Comparison of ENCODE assay signal across 2 cellular contexts in the genomic region with DNA sequence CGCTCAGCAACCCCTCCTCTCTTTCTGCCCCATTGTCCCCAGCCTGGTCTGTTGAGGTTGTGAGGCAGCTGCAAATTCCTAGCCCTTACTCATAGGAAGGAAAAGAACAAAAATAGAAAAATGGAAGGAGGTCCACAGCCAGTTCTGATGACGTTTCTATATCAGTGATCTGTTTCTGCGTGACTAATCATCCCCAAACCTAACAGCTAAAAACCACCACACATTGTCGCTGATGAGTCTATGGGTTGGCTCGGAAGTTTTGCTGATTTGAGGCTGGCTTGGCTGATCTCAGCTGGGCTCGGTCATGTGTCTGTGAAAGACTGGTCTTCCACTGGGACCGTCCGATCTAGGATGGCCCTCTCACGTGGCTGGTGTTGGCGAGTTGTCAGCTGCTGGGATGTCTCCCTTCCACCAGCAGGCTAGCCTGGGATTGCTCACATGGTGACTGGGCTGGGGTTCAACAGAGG.
TF ChIP-seq lines count a peak whose summit lies in the region.

No MANE protein-coding gene starts in this region.

TF ChIP-seq in A549, 52 proteins besides CTCF, POLR2A, EP300 and RAD21 (continued from another document):
- TF ChIP-seq, protein P1, sequence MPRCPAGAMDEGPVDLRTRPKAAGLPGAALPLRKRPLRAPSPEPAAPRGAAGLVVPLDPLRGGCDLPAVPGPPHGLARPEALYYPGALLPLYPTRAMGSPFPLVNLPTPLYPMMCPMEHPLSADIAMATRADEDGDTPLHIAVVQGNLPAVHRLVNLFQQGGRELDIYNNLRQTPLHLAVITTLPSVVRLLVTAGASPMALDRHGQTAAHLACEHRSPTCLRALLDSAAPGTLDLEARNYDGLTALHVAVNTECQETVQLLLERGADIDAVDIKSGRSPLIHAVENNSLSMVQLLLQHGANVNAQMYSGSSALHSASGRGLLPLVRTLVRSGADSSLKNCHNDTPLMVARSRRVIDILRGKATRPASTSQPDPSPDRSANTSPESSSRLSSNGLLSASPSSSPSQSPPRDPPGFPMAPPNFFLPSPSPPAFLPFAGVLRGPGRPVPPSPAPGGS (IDR thresholded peaks at IDR 0.05) = no peak

TF ChIP-seq in IMR-90, 13 proteins besides CTCF, POLR2A, EP300 and RAD21 (continued from another document):
- TF ChIP-seq RCOR1 (IDR thresholded peaks at IDR 0.05; ENCODE audit: insufficient replicate concordance, low read length) (no peak), BHLHE40 (IDR thresholded peaks at IDR 0.05; ENCODE audit: low read depth, low read length) (peak; percentile 52), SMC3 (IDR thresholded peaks at IDR 0.05; ENCODE audit: low read depth, low read length) (0 out of 2 replicates have a peak, but pooled peaks have one; percentile 8), USF2 (IDR thresholded peaks at IDR 0.05; ENCODE audit: low read depth, low read length) (peak; percentile 93)
- TF ChIP-seq, protein P2, sequence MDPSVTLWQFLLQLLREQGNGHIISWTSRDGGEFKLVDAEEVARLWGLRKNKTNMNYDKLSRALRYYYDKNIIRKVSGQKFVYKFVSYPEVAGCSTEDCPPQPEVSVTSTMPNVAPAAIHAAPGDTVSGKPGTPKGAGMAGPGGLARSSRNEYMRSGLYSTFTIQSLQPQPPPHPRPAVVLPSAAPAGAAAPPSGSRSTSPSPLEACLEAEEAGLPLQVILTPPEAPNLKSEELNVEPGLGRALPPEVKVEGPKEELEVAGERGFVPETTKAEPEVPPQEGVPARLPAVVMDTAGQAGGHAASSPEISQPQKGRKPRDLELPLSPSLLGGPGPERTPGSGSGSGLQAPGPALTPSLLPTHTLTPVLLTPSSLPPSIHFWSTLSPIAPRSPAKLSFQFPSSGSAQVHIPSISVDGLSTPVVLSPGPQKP (IDR thresholded peaks at IDR 0.05; ENCODE audit: borderline replicate concordance, low read depth, low read length) = no peak
TF ChIP-seq in IMR-90: peak in this region for 7.
